ENCODE assay signal across 9 cellular contexts in genomic region chr12:6767301-6767591, GRCh38. TPM values are rescaled to one million over a fixed set of nuclear protein-coding genes. Genes with fewer than 3 reads are reported as not detected.
DNase-seq lines count a peak whose midpoint lies in the region; ATAC-seq, FAIRE-seq and TF ChIP-seq lines count a peak whose summit lies in the region.
"Had no signal": no experiment of that assay in that cellular context is flagged by ENCODE, and none has a peak within 500 bp of the region (broad histone marks: within the 10 kb centered on the region; RNA-seq: fewer than 3 reads in every experiment).

No MANE protein-coding gene starts in this region.

- H2AK5ac ChIP-seq in H9 (ENCODE audit: insufficient read length, low read length): no peak overlapping the region

- H4K8ac ChIP-seq in H9 (replicated peaks; ENCODE audit: insufficient read length, low read depth, low read length): no peak overlapping the region

- H3K27me3 Mint-ChIP-seq in H9 (ENCODE audit: low read depth): peaks cover 5% of the 10 kb centered on the region
- H3K27me3 Mint-ChIP-seq in T-cell: peaks cover 41 to 42% of the 10 kb centered on the region in 2 donors

- H3K79me1 ChIP-seq in H9 (ENCODE audit: insufficient read depth, low read depth, low read length, poor library complexity, severe bottlenecking): no peaks in the 10 kb centered on the region

- no peak overlapping the region for H3K4ac ChIP-seq in H9 (ENCODE audit: low read depth, low read length)

- TF ChIP-seq CTCF in H9 (conservative IDR thresholded peaks at IDR 0.05) (no peak), foreskin fibroblast (IDR thresholded peaks at IDR 0.05; ENCODE audit: low read depth, low read length) (no peak)

- no peak overlapping the region for H3K27ac ChIP-seq in H9 (ENCODE audit: insufficient read length, low read depth, low read length)

- H3K36me3 Mint-ChIP-seq in H9 (ENCODE audit: insufficient read depth in 1 of 3, low read depth in 3 of 3): peaks cover 23 to 32% (median 28%) of the 10 kb centered on the region in 3 experiments; a peak in 6 of 7 replicates
- no peaks in the 10 kb centered on the region for H3K36me3 Mint-ChIP-seq in T-cell

- H4K20me1 ChIP-seq in H9 (ENCODE audit: control insufficient read depth, insufficient read depth, insufficient read length): no peaks in the 10 kb centered on the region

- H3K9me3 ChIP-seq in H9 (ENCODE audit: control insufficient read depth, low read depth, low read length) (no peaks in the 10 kb centered on the region), skeletal muscle satellite cell (replicated peaks; ENCODE audit: low read length) (no peaks in the 10 kb centered on the region)

- no CpG with 5 or more reads among the region's 17 CpGs for WGBS in H9 (ENCODE audit: extremely low coverage, insufficient read length, low lambda C conversion rate)

- H2BK12ac ChIP-seq in H9 (ENCODE audit: insufficient read length, low read depth, low read length): no peak overlapping the region

- DNase-seq in H9 (no peak), T-cell (no peak), foreskin fibroblast (peak in 1 of 2 donors; percentile 64), amniotic stem cell (lab: John Stamatoyannopoulos, UW) (no peak), HTR-8/SVneo (ENCODE audit: insufficient read length, low spot score) (no peak), SW 1271 (lab: John Stamatoyannopoulos, UW) (no peak)

- H3K56ac ChIP-seq in H9 (ENCODE audit: insufficient read length, low read depth, low read length): no peak overlapping the region

- peaks cover 15% of the 10 kb centered on the region for H3K4me1 ChIP-seq in H9 (ENCODE audit: insufficient read depth, low read length)
- peaks cover 45% of the 10 kb centered on the region for H3K4me1 ChIP-seq in skeletal muscle satellite cell (ENCODE audit: control insufficient read depth, insufficient read depth, low read length)

- peaks cover 27% of the 10 kb centered on the region for H3K23me2 ChIP-seq in H9 (ENCODE audit: insufficient read length, low read depth, low read length, poor library complexity, severe bottlenecking)

- H3K4me2 ChIP-seq in H9 (ENCODE audit: insufficient read depth, insufficient read length, low read length) (peak overlapping the region; percentile 87), skeletal muscle satellite cell (ENCODE audit: low read length) (peak overlapping the region; percentile 93)

- H4K91ac ChIP-seq in H9 (ENCODE audit: insufficient read length, low read depth, low read length): no peak overlapping the region

- no peak overlapping the region for H2BK120ac ChIP-seq in H9 (ENCODE audit: low read depth, low read length, poor library complexity, severe bottlenecking)

- no peak overlapping the region for H4K5ac ChIP-seq in H9 (ENCODE audit: insufficient read length, low read depth, low read length)

- H3K23ac ChIP-seq in H9 (ENCODE audit: insufficient read length, low read depth, low read length): no peak overlapping the region

- H3K9me3 Mint-ChIP-seq in H9 (no peaks in the 10 kb centered on the region), T-cell (no peaks in the 10 kb centered on the region)

- no peak for ATAC-seq in T-cell (replicated peaks in 1 of 4)
- no peak for ATAC-seq in GM21381 (IDR thresholded peaks at IDR 0.05; ENCODE audit: unreplicated experiment)

- H3K4me1 Mint-ChIP-seq in H9 (peaks cover 55 to 75% of the 10 kb centered on the region in 2 experiments), T-cell (peaks cover 38 to 61% (median 52%) of the 10 kb centered on the region in 3 donors)

- peaks cover 25% of the 10 kb centered on the region for H3K36me3 ChIP-seq in skeletal muscle satellite cell (ENCODE audit: insufficient read depth, low read length)

- no peak overlapping the region for H2BK15ac ChIP-seq in H9 (ENCODE audit: low read depth, low read length)

- H2BK20ac ChIP-seq in H9 (ENCODE audit: low read depth, low read length, poor library complexity, severe bottlenecking): no peak overlapping the region

- POLR2A ChIA-PET in T-cell (lab: Charles Lee): interaction anchor here (0.5 to 1.5 kb wide), 4 partner anchors 13 to 107 kb away, joined by 3 to 10 read pairs (median 4); no protein-coding TSS in a partner anchor

- H3K4me3 Mint-ChIP-seq in H9: peak overlapping the region; percentile 82 to 92
- H3K4me3 Mint-ChIP-seq in T-cell: peak overlapping the region; percentile 79 to 88 (median 81)

- H3T11ph ChIP-seq in H9 (ENCODE audit: low read length): no peak overlapping the region

- no peak for FAIRE-seq in HTR-8/SVneo (lab: Jason Lieb, UNC)

- H2AFZ ChIP-seq in H9 (ENCODE audit: low read length): no peak overlapping the region

- peak overlapping the region; percentile 89 to 91 for H3K4me3 ChIP-seq in foreskin fibroblast (ENCODE audit: low read depth in 1 of 2, low read length in 2 of 2)
- H3K4me3 ChIP-seq in skeletal muscle satellite cell (ENCODE audit: low read length): peak overlapping the region; percentile 98

- no peak overlapping the region for H3K18ac ChIP-seq in H9 (ENCODE audit: insufficient read length, low read depth, low read length)

- CTCF ChIA-PET in T-cell (lab: Charles Lee): interaction anchor here (0.6 to 2.9 kb wide), 21 partner anchors 8 to 290 kb away, joined by 3 to 22 read pairs (median 4); partner anchors contain the start of genes MLF2 (in 2 of the 2), CDCA3 (in 1 of the 2), COPS7A (in 1 of the 2) and USP5 (in 1 of the 2)

- H2BK5ac ChIP-seq in H9 (ENCODE audit: insufficient read length, low read length): no peak overlapping the region

- H3K79me2 ChIP-seq in H9 (ENCODE audit: insufficient read depth, low read length): peaks cover 11% of the 10 kb centered on the region; the same call in 1 of the 2 replicates

- H3K9ac ChIP-seq in H9 (ENCODE audit: extremely low read depth, insufficient read length, low read length) (peak overlapping the region; percentile 68), skeletal muscle satellite cell (ENCODE audit: low read depth, low read length) (peak overlapping the region; percentile 86)

- no peaks in the 10 kb centered on the region for H3K27me3 ChIP-seq in H9 (ENCODE audit: insufficient read depth, low read length)
- H3K27me3 ChIP-seq in skeletal muscle satellite cell (ENCODE audit: control insufficient read depth, insufficient read depth, low read length): no peaks in the 10 kb centered on the region

- H3K27ac Mint-ChIP-seq in H9: peak overlapping the region; percentile 69 to 92 (median 89); a peak in 5 of 7 replicates
- peak overlapping the region; percentile 43 to 52 for H3K27ac Mint-ChIP-seq in T-cell

- H3K14ac ChIP-seq in H9 (ENCODE audit: insufficient read depth, low read length): peak overlapping the region; percentile 61; the same call in 1 of the 2 replicates

RNA-seq across cellular contexts. Expression of gene PTMS, which starts 1.1 kb away (rescaled TPM):
- total RNA-seq in H9 (2021) (422 and 438 TPM in 2 replicates), T-cell (10 to 100 TPM in 3 of 5 donors, 1 to 10 TPM in 2; 6.5 to 15.9 (median 10.6) TPM)
- 50.5 and 63.9 TPM in 2 replicates for total RNA-seq in skeletal muscle satellite cell (2012; rRNA removed)

RNA-seq across cellular contexts. Expression of gene LAG3, which starts 5.1 kb away (rescaled TPM):
- total RNA-seq in H9 (2021) (1.7 and 2.2 TPM in 2 replicates), T-cell (10 to 100 TPM in 1 of 5 donors, 1 to 10 TPM in 4; 3.7 to 10.6 (median 7.3) TPM)
- total RNA-seq in skeletal muscle satellite cell (2012; rRNA removed): under 0.01 TPM in 1 of 2 replicates, not detected in the other

RNA-seq across cellular contexts. Expression of gene MLF2, which starts 14.3 kb away (rescaled TPM):
- total RNA-seq in H9 (2021) (244 and 258 TPM in 2 replicates), T-cell (100 to 1,000 TPM in 1 of 5 donors, 10 to 100 TPM in 4; 83.3 to 125 (median 88.4) TPM)
- 140 and 177 TPM in 2 replicates for total RNA-seq in skeletal muscle satellite cell (2012; rRNA removed)

RNA-seq across cellular contexts. Expression of gene CD4, which starts 22.1 kb away (rescaled TPM):
- total RNA-seq in H9 (2021) (0.88 and 1.1 TPM in 2 replicates), T-cell (100 to 1,000 TPM; 126 to 205 (median 154) TPM)
- total RNA-seq in skeletal muscle satellite cell (2012; rRNA removed): not detected in 2 replicates
- total RNA-seq: NCI-H460 had no signal

RNA-seq across cellular contexts. Expression of gene COPS7A, which starts 43.4 kb away (rescaled TPM):
- total RNA-seq in H9 (2021) (34.2 and 35.9 TPM in 2 replicates), T-cell (10 to 100 TPM; 18.5 to 33.1 (median 31.8) TPM)
- total RNA-seq in skeletal muscle satellite cell (2012; rRNA removed): 95.3 and 114 TPM in 2 replicates

Comparison
In these comparisons a context has a peak if more than half of its experiments do, and no peak if none do; other contexts are left out.
1. RNA of gene PTMS, which starts 1.1 kb away (total RNA-seq): 422 to 438 TPM in H9; 6.5 to 15.9 TPM in T-cell; every median in the first group is over 10 times any median in the second.